In the genomic region with DNA sequence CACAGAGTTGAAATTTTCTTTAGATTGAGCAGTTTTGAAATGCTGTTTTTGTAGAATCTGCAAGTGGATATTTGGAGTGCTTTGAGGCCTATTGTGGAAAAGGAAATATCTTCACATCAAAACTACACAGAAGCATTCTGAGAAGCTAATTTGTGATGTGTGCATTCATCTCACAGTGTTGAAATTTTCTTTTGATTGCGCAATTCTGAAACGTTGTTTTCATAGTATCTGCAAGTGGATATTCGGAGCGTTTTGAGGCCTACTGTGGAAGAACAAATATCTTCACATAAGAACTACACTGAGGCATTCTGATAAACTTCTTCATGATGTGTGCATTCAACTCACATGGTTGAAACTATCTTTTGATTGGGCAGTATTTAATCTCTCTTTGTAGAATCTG, we compare ENCODE assay signal across 5 cellular contexts.
DNase-seq lines count a peak whose midpoint lies in the region; ATAC-seq, FAIRE-seq and TF ChIP-seq lines count a peak whose summit lies in the region.
"Not testable (repeated sequence)": the region's sequence is repeated elsewhere in the genome, so short reads cannot be mapped to it uniquely, and the experiment has no call there.

No MANE protein-coding gene starts in this region.

- H2AFZ ChIP-seq in GM23248; K562 (ENCODE audit: low read depth, low read length); HepG2 (ENCODE audit: low read length): not testable (repeated sequence)

- not testable (repeated sequence) for TF ChIP-seq RAD21 in Ishikawa (IDR thresholded peaks at IDR 0.05; ENCODE audit: low read depth); K562 (CRISPR knock-in tag; conservative IDR thresholded peaks at IDR 0.05 in 1 of 2, IDR thresholded peaks at IDR 0.05 in 1 of 2); HepG2 (CRISPR knock-in tag; IDR thresholded peaks at IDR 0.05)

- not testable (repeated sequence) for H3K9me3 ChIP-seq in GM23248 (ENCODE audit: low read depth); K562 (replicated peaks; ENCODE audit: control insufficient read depth, insufficient read depth, low read depth, low read length)
- H3K9me3 ChIP-seq in endodermal cell (ENCODE audit: control insufficient read depth, low read length) (peaks cover 63% of the 10 kb centered on the region), HepG2 (ENCODE audit: low read length) (peaks cover 79% of the 10 kb centered on the region)

- H3K9me3 Mint-ChIP-seq in endodermal cell: peaks cover 92% of the 10 kb centered on the region

- not testable (repeated sequence) for FAIRE-seq in K562 (lab: Jason Lieb, UNC); HepG2 (lab: Jason Lieb, UNC)

- not testable (repeated sequence) for H3K9ac ChIP-seq in GM23248; K562 (ENCODE audit: insufficient read depth in 1 of 2, low read depth in 2 of 2, low read length in 2 of 2); endodermal cell (ENCODE audit: extremely low read depth, low read length, poor library complexity, severe bottlenecking); HepG2 (ENCODE audit: insufficient read depth, low read depth, low read length)

- not testable (repeated sequence) for H3K9me2 ChIP-seq in GM23248 (ENCODE audit: insufficient read depth)

- not testable (repeated sequence) for H3K4me1 Mint-ChIP-seq in endodermal cell

- not testable (repeated sequence) for H3K79me2 ChIP-seq in GM23248 (ENCODE audit: insufficient read depth); K562 (ENCODE audit: control insufficient read depth, insufficient read depth, low read length); HepG2 (ENCODE audit: insufficient read depth, low read length)

- not testable (repeated sequence) for ATAC-seq in K562, HepG2

- H4K20me1 ChIP-seq in GM23248 (ENCODE audit: insufficient read depth); K562 (replicated peaks; ENCODE audit: control insufficient read depth, insufficient read depth, low read length); HepG2 (ENCODE audit: insufficient read depth, low read length): not testable (repeated sequence)

- not testable (repeated sequence) for H3K36me3 Mint-ChIP-seq in endodermal cell (ENCODE audit: low read depth)

- intact Hi-C loops in K562 (cut with micrococcal nuclease); HepG2 (cut with micrococcal nuclease; ENCODE audit: unreplicated experiment): not testable (repeated sequence)

- CTCF ChIA-PET in K562 (lab: Yijun Ruan, JAX; ENCODE audit: low intra/inter-chr PET ratio); HepG2 (lab: Yijun Ruan, JAX; ENCODE audit: low intra/inter-chr PET ratio, low total read pairs): not testable (repeated sequence)

- not testable (repeated sequence) for H3K4me3 Mint-ChIP-seq in endodermal cell

- not testable (repeated sequence) for H3F3A ChIP-seq in GM23248 (ENCODE audit: insufficient read depth)

- not testable (repeated sequence) for TF ChIP-seq POLR2A in K562 (conservative IDR thresholded peaks at IDR 0.05); HepG2 (IDR thresholded peaks at IDR 0.05; ENCODE audit: insufficient read depth in 1 of 2, low read depth in 2 of 2, low read length in 2 of 2)

- DNase-seq in GM23248: peak; percentile 0
- DNase-seq in K562 (ENCODE audit: extremely low read depth in 1 of 4, low spot score in 3 of 4): peak in 1 of 4 experiments; percentile 0
- DNase-seq in endodermal cell; HepG2 (ENCODE audit: low spot score): not testable (repeated sequence)

- POLR2A ChIA-PET in K562 (lab: Yijun Ruan, JAX); HepG2 (lab: Yijun Ruan, JAX): not testable (repeated sequence)

- H3K36me3 ChIP-seq in GM23248 (ENCODE audit: low read depth); K562 (ENCODE audit: control insufficient read depth, insufficient read depth, low read length); endodermal cell (ENCODE audit: control insufficient read depth, insufficient read depth, low read length); HepG2 (replicated peaks in 1 of 2; ENCODE audit: control insufficient read depth in 1 of 2, insufficient read depth in 2 of 2, low read length in 2 of 2): not testable (repeated sequence)

- TF ChIP-seq EP300 in Ishikawa (IDR thresholded peaks at IDR 0.05; ENCODE audit: borderline replicate concordance); K562 (IDR thresholded peaks at IDR 0.05; ENCODE audit: low read length); HepG2 (IDR thresholded peaks at IDR 0.05; ENCODE audit: low read depth in 2 of 2, low read length in 2 of 2); HepG2 (CRISPR knock-in tag; IDR thresholded peaks at IDR 0.05; ENCODE audit: borderline replicate concordance): not testable (repeated sequence)

- not testable (repeated sequence) for H3K27ac Mint-ChIP-seq in endodermal cell

- H3K27me3 Mint-ChIP-seq in endodermal cell (ENCODE audit: insufficient read depth): not testable (repeated sequence)

- H3K9me1 ChIP-seq in K562 (ENCODE audit: control insufficient read depth, insufficient read depth, low read length): not testable (repeated sequence)

- H3K27me3 ChIP-seq in GM23248 (replicated peaks; ENCODE audit: insufficient read depth); K562 (ENCODE audit: control insufficient read depth in 2 of 2, insufficient read depth in 2 of 2, low read length in 2 of 2); endodermal cell (ENCODE audit: control insufficient read depth, insufficient read depth, low read length, poor library complexity, severe bottlenecking); HepG2 (ENCODE audit: control insufficient read depth in 1 of 2, insufficient read depth in 2 of 2, low read length in 2 of 2): not testable (repeated sequence)

- H3K4me1 ChIP-seq in GM23248 (ENCODE audit: insufficient read depth); K562 (replicated peaks in 1 of 2; ENCODE audit: control insufficient read depth in 2 of 2, insufficient read depth in 2 of 2, low read length in 2 of 2); endodermal cell (ENCODE audit: control insufficient read depth, insufficient read depth, low read length); HepG2 (ENCODE audit: insufficient read depth, low read length): not testable (repeated sequence)

- not testable (repeated sequence) for H3K27ac ChIP-seq in GM23248; K562 (ENCODE audit: extremely low read depth, low read depth, low read length); endodermal cell (ENCODE audit: low read depth, low read length); HepG2 (ENCODE audit: extremely low read length, insufficient read depth, low read length)

- not testable (repeated sequence) for H3K4me3 ChIP-seq in GM23248; K562; HepG2 (replicated peaks in 1 of 3; ENCODE audit: insufficient read depth in 1 of 3, low read depth in 2 of 3, low read length in 3 of 3)
- peak overlapping the region; percentile 15 for H3K4me3 ChIP-seq in endodermal cell (ENCODE audit: low read length)

- H3K4me2 ChIP-seq in GM23248 (ENCODE audit: unreplicated experiment); K562 (ENCODE audit: insufficient read depth, low read length); HepG2 (ENCODE audit: low read depth, low read length): not testable (repeated sequence)

- in situ Hi-C loops in GM23248 (cut with MboI); K562 (cut with MboI); HepG2 (cut with HindIII; ENCODE audit: extremely low pct_ligation_motif_present, low pct_unique_long_range_greater_than_20kb): not testable (repeated sequence)

- not testable (repeated sequence) for TF ChIP-seq CTCF in K562 (IDR thresholded peaks at IDR 0.05 in 2 of 3, conservative IDR thresholded peaks at IDR 0.05 in 1 of 3; ENCODE audit: insufficient read depth in 2 of 3, low read depth in 1 of 3, low read length in 3 of 3); endodermal cell (conservative IDR thresholded peaks at IDR 0.05); HepG2 (CRISPR knock-in tag; IDR thresholded peaks at IDR 0.05)

- WGBS in GM23248 (ENCODE audit: low coverage in 1 of 2, low lambda C conversion rate in 2 of 2, missing lambda C conversion rate in 2 of 2), 2 experiments: 35 to 42% methylated on average over 4 of the region's 4 CpGs
- WGBS in K562 (ENCODE audit: insufficient coverage, low coverage, missing lambda C conversion rate): 5% methylated on average over 4 of the region's 4 CpGs
- 95% methylated on average over 4 of the region's 4 CpGs for WGBS in endodermal cell (ENCODE audit: insufficient coverage in 1 of 2, insufficient read length in 1 of 2), 2 experiments
- 62% methylated on average over 4 of the region's 4 CpGs for WGBS in HepG2 (ENCODE audit: low lambda C conversion rate)

- not testable (repeated sequence) for BruUV-seq in K562 (replicated peaks; lab: Mats Ljungman, UMichigan); HepG2 (replicated peaks; lab: Mats Ljungman, UMichigan)

TF ChIP-seq in Ishikawa, 13 proteins besides CTCF, POLR2A, EP300 and RAD21:
- peak; percentile 72 for TF ChIP-seq CEBPB (IDR thresholded peaks at IDR 0.05)

TF ChIP-seq in K562, 482 proteins besides CTCF, POLR2A, EP300 and RAD21:
- peak; percentile 90 for TF ChIP-seq CEBPB (tag; IDR thresholded peaks at IDR 0.05)
- TF ChIP-seq CEBPG (CRISPR knock-in tag; IDR thresholded peaks at IDR 0.05): not testable (repeated sequence)
- TF ChIP-seq CEBPG (tag; conservative IDR thresholded peaks at IDR 0.05 in 1 of 2, IDR thresholded peaks at IDR 0.05 in 1 of 2): peak; percentile 41 to 96; a peak in 3 of 4 replicates

TF ChIP-seq in HepG2, 621 proteins besides CTCF, POLR2A, EP300 and RAD21:
- TF ChIP-seq CEBPB (IDR thresholded peaks at IDR 0.05; ENCODE audit: borderline replicate concordance, low read depth, low read length): peak; percentile 81; the same call in 1 of the 2 replicates
TF ChIP-seq in HepG2: peak in this region for 1; not testable (repeated sequence) for 620.
